Comparison of ENCODE assay signal across 1 cellular context in the genomic region with DNA sequence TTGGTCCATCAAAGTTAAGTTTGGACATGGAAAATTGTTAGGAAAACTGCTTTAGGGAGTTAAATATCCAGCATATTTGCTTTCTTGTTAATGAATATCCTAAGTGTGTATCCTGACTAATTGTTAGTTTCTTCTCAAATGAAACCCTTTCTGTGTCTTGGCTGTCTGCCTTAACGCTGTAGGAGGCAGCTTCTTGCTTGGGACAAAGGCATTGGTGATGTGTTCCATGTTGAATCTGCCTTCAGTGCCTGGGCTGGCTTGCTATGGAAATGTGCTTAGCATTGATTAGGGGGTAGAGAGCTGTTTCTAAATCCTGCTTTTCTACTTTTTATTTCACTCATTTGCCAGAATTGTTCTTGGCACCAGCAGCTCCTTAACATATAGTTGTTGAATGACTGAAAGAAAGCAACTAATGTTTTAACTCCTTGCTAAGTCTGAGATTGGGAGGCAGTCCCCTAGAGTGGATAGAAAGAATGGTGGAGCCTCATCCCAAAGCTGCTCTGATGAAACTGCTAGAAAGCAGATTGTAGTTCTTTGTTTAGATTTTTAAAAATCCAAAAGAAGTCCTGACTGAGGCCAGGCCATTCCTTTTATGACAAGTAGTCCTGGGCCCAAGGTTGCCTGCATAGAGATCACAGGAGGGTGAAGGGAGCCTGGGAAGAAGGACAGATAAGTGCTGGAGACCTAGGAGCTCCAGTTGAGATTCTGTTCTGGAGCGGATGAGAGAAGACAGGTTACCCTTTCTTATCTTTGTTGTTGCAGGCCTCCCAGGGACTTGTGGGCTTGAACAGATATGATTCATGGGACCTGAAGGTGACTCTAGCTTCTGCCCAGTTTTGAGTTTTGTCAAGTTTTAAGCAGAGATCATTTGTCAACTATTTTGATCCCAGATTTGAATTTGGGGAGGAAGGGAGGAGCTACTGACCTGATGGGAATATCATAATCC.
TF ChIP-seq lines count a peak whose summit lies in the region.

No MANE protein-coding gene starts in this region.

TF ChIP-seq in GM12878, 131 proteins besides CTCF, POLR2A, EP300 and RAD21:
- TF ChIP-seq CBFB (IDR thresholded peaks at IDR 0.05; ENCODE audit: low read depth): 0 out of 2 replicates have a peak, but pooled peaks have one; percentile 16
- no peak for TF ChIP-seq CREB1 (IDR thresholded peaks at IDR 0.05; ENCODE audit: low read depth)
- no peak for TF ChIP-seq PAX5 (IDR thresholded peaks at IDR 0.05; ENCODE audit: borderline replicate concordance, low read depth, low read length)
